Comparison of ENCODE assay signal across 7 cellular contexts in genomic region chr21:10361214-10361736, GRCh38.
DNase-seq lines count a peak whose midpoint lies in the region; ATAC-seq and TF ChIP-seq lines count a peak whose summit lies in the region.
"Not testable (repeated sequence)": the region's sequence is repeated elsewhere in the genome, so short reads cannot be mapped to it uniquely, and the experiment has no call there.

No MANE protein-coding gene starts in this region.

- WGBS in esophagus muscularis mucosa: 29% methylated on average over 2 of the region's 3 CpGs

- TF ChIP-seq POLR2A in esophagus muscularis mucosa (IDR thresholded peaks at IDR 0.05; ENCODE audit: low read depth): not testable (repeated sequence)

- H3K4me1 Mint-ChIP-seq in natural killer cell treated with Interleukin-12 subunit alpha and Interleukin-12 subunit beta and Interleukin-15 and Interleukin-18, amount 100 ng/mL, for 72 hours (ENCODE audit: low read depth in 2 of 2); stimulated activated memory B cell treated with anti-CD40 and anti-IgM and Interleukin-4, amounts not matched to agents 10 μg/mL and 1 μg/mL and 100 μg/mL, for 72 hours: not testable (repeated sequence)

- ATAC-seq in activated CD4-positive, CD25-positive, alpha-beta regulatory T cell treated with anti-CD3 and anti-CD28 coated beads, Interleukin-2, amount 50 U/mL, for 24 hours: peak; percentile 18 to 21
- ATAC-seq in left ventricle myocardium superior: peak; percentile 16
- peak; percentile 11 to 12 for ATAC-seq in lower lobe of right lung
- peak; percentile 28 to 37 for ATAC-seq in natural killer cell treated with Interleukin-12 subunit alpha and Interleukin-12 subunit beta and Interleukin-15 and Interleukin-18, amount 100 ng/mL, for 72 hours
- peak; percentile 32 for ATAC-seq in stimulated activated memory B cell treated with anti-CD40 and anti-IgM and Interleukin-4, amounts not matched to agents 10 μg/mL and 1 μg/mL and 100 μg/mL, for 72 hours

- not testable (repeated sequence) for H3K4me1 ChIP-seq in HUES48 (ENCODE audit: control insufficient read depth, insufficient read depth, low read length); esophagus muscularis mucosa; lower lobe of right lung

- H3K27ac ChIP-seq in HUES48 (ENCODE audit: low read depth, low read length); esophagus muscularis mucosa (replicated peaks in 1 of 4); lower lobe of right lung: not testable (repeated sequence)

- peaks cover 24% of the 10 kb centered on the region for H3K36me3 Mint-ChIP-seq in natural killer cell treated with Interleukin-12 subunit alpha and Interleukin-12 subunit beta and Interleukin-15 and Interleukin-18, amount 100 ng/mL, for 72 hours
- H3K36me3 Mint-ChIP-seq in stimulated activated memory B cell treated with anti-CD40 and anti-IgM and Interleukin-4, amounts not matched to agents 10 μg/mL and 1 μg/mL and 100 μg/mL, for 72 hours: not testable (repeated sequence)

- not testable (repeated sequence) for TF ChIP-seq EP300 in esophagus muscularis mucosa (IDR thresholded peaks at IDR 0.05)

- peak overlapping the region; percentile 5; the same call in 1 of the 2 replicates for H3K4me3 ChIP-seq in HUES48 (ENCODE audit: low read depth, low read length)
- not testable (repeated sequence) for H3K4me3 ChIP-seq in esophagus muscularis mucosa, lower lobe of right lung

- peak; percentile 92 for DNase-seq in esophagus muscularis mucosa (ENCODE audit: extremely low spot score)
- not testable (repeated sequence) for DNase-seq in left ventricle myocardium superior; lower lobe of right lung; natural killer cell treated with Interleukin-12 subunit alpha and Interleukin-12 subunit beta and Interleukin-15 and Interleukin-18, amount 100 ng/mL, for 72 hours (ENCODE audit: low spot score)

- not testable (repeated sequence) for H3K36me3 ChIP-seq in HUES48 (ENCODE audit: control insufficient read depth, insufficient read depth, low read length); esophagus muscularis mucosa; lower lobe of right lung

- not testable (repeated sequence) for TF ChIP-seq CTCF in esophagus muscularis mucosa (IDR thresholded peaks at IDR 0.05); lower lobe of right lung (IDR thresholded peaks at IDR 0.05)

- peaks cover 71% of the 10 kb centered on the region for H3K9me3 ChIP-seq in HUES48 (ENCODE audit: control insufficient read depth, insufficient read depth, low read length)
- peaks cover 0 to 11% (median 5%) of the 10 kb centered on the region in 4 donors for H3K9me3 ChIP-seq in esophagus muscularis mucosa
- not testable (repeated sequence) for H3K9me3 ChIP-seq in lower lobe of right lung

- H3K9ac ChIP-seq in HUES48 (ENCODE audit: low read depth, low read length): not testable (repeated sequence)

- not testable (repeated sequence) for H3K27me3 Mint-ChIP-seq in natural killer cell treated with Interleukin-12 subunit alpha and Interleukin-12 subunit beta and Interleukin-15 and Interleukin-18, amount 100 ng/mL, for 72 hours; stimulated activated memory B cell treated with anti-CD40 and anti-IgM and Interleukin-4, amounts not matched to agents 10 μg/mL and 1 μg/mL and 100 μg/mL, for 72 hours

- not testable (repeated sequence) for H3K4me3 Mint-ChIP-seq in natural killer cell treated with Interleukin-12 subunit alpha and Interleukin-12 subunit beta and Interleukin-15 and Interleukin-18, amount 100 ng/mL, for 72 hours; stimulated activated memory B cell treated with anti-CD40 and anti-IgM and Interleukin-4, amounts not matched to agents 10 μg/mL and 1 μg/mL and 100 μg/mL, for 72 hours

- not testable (repeated sequence) for H3K27me3 ChIP-seq in HUES48 (ENCODE audit: control insufficient read depth, insufficient read depth, low read length); lower lobe of right lung (ENCODE audit: low read depth)
- peaks cover 0 to 12% (median 0%) of the 10 kb centered on the region in 4 donors for H3K27me3 ChIP-seq in esophagus muscularis mucosa

- H3K27ac Mint-ChIP-seq in natural killer cell treated with Interleukin-12 subunit alpha and Interleukin-12 subunit beta and Interleukin-15 and Interleukin-18, amount 100 ng/mL, for 72 hours; stimulated activated memory B cell treated with anti-CD40 and anti-IgM and Interleukin-4, amounts not matched to agents 10 μg/mL and 1 μg/mL and 100 μg/mL, for 72 hours: not testable (repeated sequence)

- intact Hi-C loops in esophagus muscularis mucosa (cut with DNase I); left ventricle myocardium superior (cut with micrococcal nuclease); lower lobe of right lung (cut with DNase I): not testable (repeated sequence)

- H3K9me3 Mint-ChIP-seq in natural killer cell treated with Interleukin-12 subunit alpha and Interleukin-12 subunit beta and Interleukin-15 and Interleukin-18, amount 100 ng/mL, for 72 hours: peaks cover 28% of the 10 kb centered on the region
- not testable (repeated sequence) for H3K9me3 Mint-ChIP-seq in stimulated activated memory B cell treated with anti-CD40 and anti-IgM and Interleukin-4, amounts not matched to agents 10 μg/mL and 1 μg/mL and 100 μg/mL, for 72 hours
